Comparison of ENCODE assay signal across 2 cellular contexts in genomic region chr20:33306228-33306627, GRCh38.
A peak's percentile ranks its signal among the peaks of the same experiment; 100 is the strongest.
TF ChIP-seq lines count a peak whose summit lies in the region.

No MANE protein-coding gene starts in this region.

TF ChIP-seq in HepG2, 621 proteins besides CTCF, POLR2A, EP300 and RAD21:
- TF ChIP-seq ZNF629 (CRISPR knock-in tag; conservative IDR thresholded peaks at IDR 0.05) (peak; percentile 85), ZNF33A (CRISPR knock-in tag; IDR thresholded peaks at IDR 0.05; ENCODE audit: borderline replicate concordance) (no peak)

TF ChIP-seq in K562, 482 proteins besides CTCF, POLR2A, EP300 and RAD21:
- TF ChIP-seq RUNX1 (IDR thresholded peaks at IDR 0.05; ENCODE audit: low read depth) (no peak), MLLT1 (IDR thresholded peaks at IDR 0.05) (no peak), CHD4 (IDR thresholded peaks at IDR 0.05; ENCODE audit: insufficient read depth, insufficient replicate concordance, low read depth, low read length, poor library complexity, severe bottlenecking) (no peak), POLR2G (IDR thresholded peaks at IDR 0.05; ENCODE audit: low read depth, low read length) (no peak), RCOR1 (IDR thresholded peaks at IDR 0.05; ENCODE audit: borderline replicate concordance in 1 of 2, low read depth in 2 of 2, low read length in 2 of 2) (0 out of 4 replicates have a peak, but pooled peaks of 1 of the 2 experiments have one; percentile 12), PRPF4 (IDR thresholded peaks at IDR 0.05; ENCODE audit: insufficient read depth, low read depth, low read length, poor library complexity, severe bottlenecking) (no peak), HOMEZ (CRISPR knock-in tag; IDR thresholded peaks at IDR 0.05) (no peak), ATF1 (CRISPR knock-in tag; IDR thresholded peaks at IDR 0.05) (no peak), ATF1 (tag; IDR thresholded peaks at IDR 0.05) (no peak), RBM25 (IDR thresholded peaks at IDR 0.05; ENCODE audit: low read depth, low read length, severe bottlenecking) (peak; percentile 69), CBFA2T2 (conservative IDR thresholded peaks at IDR 0.05) (no peak)
- TF ChIP-seq, protein P1, sequence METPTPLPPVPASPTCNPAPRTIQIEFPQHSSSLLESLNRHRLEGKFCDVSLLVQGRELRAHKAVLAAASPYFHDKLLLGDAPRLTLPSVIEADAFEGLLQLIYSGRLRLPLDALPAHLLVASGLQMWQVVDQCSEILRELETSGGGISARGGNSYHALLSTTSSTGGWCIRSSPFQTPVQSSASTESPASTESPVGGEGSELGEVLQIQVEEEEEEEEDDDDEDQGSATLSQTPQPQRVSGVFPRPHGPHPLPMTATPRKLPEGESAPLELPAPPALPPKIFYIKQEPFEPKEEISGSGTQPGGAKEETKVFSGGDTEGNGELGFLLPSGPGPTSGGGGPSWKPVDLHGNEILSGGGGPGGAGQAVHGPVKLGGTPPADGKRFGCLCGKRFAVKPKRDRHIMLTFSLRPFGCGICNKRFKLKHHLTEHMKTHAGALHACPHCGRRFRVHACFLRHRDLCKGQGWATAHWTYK (CRISPR knock-in tag; IDR thresholded peaks at IDR 0.05): no peak
